In the genomic region with DNA sequence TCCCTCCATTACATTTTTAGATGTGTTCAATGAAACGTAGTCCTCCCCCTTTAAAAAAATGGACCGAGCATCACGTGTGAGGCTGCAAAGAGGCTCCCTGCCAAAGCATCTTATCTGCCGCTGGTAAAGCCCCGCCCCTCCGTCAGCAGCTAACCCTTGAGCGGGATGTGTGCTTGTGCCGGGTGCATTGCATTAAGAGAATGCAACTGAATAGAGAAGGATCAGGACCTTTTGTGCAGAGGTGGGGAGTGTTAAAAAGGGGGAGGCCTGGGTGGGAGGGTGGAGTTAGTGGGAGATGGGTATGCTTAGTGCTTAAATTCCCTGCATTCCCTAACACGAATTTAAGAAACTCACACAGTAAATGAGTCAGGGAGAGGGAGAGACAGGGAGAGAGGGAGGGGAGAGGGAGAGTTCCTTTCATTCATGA, we compare ENCODE assay signal across 8 cellular contexts.
DNase-seq lines count a peak whose midpoint lies in the region; ATAC-seq, FAIRE-seq and TF ChIP-seq lines count a peak whose summit lies in the region.

No MANE protein-coding gene starts in this region.

- H3K36me3 ChIP-seq in BJ (ENCODE audit: control insufficient read depth, insufficient read depth, low read length) (no peaks in the 10 kb centered on the region), ovary (no peaks in the 10 kb centered on the region)

- no peak for TF ChIP-seq POLR2A in ovary (IDR thresholded peaks at IDR 0.05)

- H3K27me3 ChIP-seq in BJ (ENCODE audit: control insufficient read depth, insufficient read depth, low read length) (no peaks in the 10 kb centered on the region), ovary (no peaks in the 10 kb centered on the region)

- WGBS in ovary, 3 donors = 1 to 3% (median 2%) methylated on average over 9 of the region's 9 CpGs

- H3K4me1 ChIP-seq in ovary (ENCODE audit: insufficient read depth) = peaks cover 2% of the 10 kb centered on the region

- TF ChIP-seq CTCF in BJ (IDR thresholded peaks at IDR 0.05; ENCODE audit: insufficient read depth, low read depth, low read length) = no peak
- no peak for TF ChIP-seq CTCF in ovary (IDR thresholded peaks at IDR 0.05)

- no peak for TF ChIP-seq EP300 in ovary (IDR thresholded peaks at IDR 0.05)

- CTCF ChIA-PET in BJ (lab: Yijun Ruan, JAX) = interaction anchor here (0.6 kb wide), 1 partner anchor 117 kb away, joined by 3 read pairs; no protein-coding TSS in a partner anchor

- ATAC-seq in HG03521 (IDR thresholded peaks at IDR 0.05; ENCODE audit: unreplicated experiment) = peak; percentile 86

- FAIRE-seq in frontal cortex (lab: Jason Lieb, UNC) = no peak

- H3K4me3 ChIP-seq in BJ (ENCODE audit: low read depth, low read length) (no peak overlapping the region), ovary (no peak overlapping the region)

- DNase-seq in BJ (ENCODE audit: low read depth) = peak; percentile 88
- peak; percentile 32 for DNase-seq in GM19240 (ENCODE audit: insufficient read length, low spot score)
- DNase-seq in OCI-M1 (lab: John Stamatoyannopoulos, UW) = peak; percentile 91
- DNase-seq in activated T-helper 1 cell treated with anti-CD3 and anti-CD28 coated beads, Interleukin-2, amount 50 U/mL, for 16 hours (ENCODE audit: low read depth in 1 of 2, low spot score in 1 of 2) = peak; percentile 6 to 13
- peak; percentile 17 to 37 for DNase-seq in frontal cortex (ENCODE audit: low spot score in 2 of 2)
- peak; percentile 68 to 82 (median 80) for DNase-seq in ovary
- DNase-seq in ureter (ENCODE audit: low spot score) = peak; percentile 56

- intact Hi-C loops in ovary (cut with DNase I) = no loop called here

- POLR2A ChIA-PET in BJ (lab: Charles Lee) = no interaction called here

- no peaks in the 10 kb centered on the region for H3K9me3 ChIP-seq in ovary

- H3K27ac ChIP-seq in ovary = no peak overlapping the region

Comparison
In these comparisons a context has a peak if more than half of its experiments do, and no peak if none do; other contexts are left out.
1. DNase-seq: peak in every context shown above with its lines; median percentile 91 in OCI-M1; 88 in BJ; 80 in ovary; 56 in ureter; 32 in GM19240; 27 in frontal cortex; 10 in activated T-helper 1 cell treated with anti-CD3 and anti-CD28 coated beads, Interleukin-2, amount 50 U/mL, for 16 hours.